In the genomic region with DNA sequence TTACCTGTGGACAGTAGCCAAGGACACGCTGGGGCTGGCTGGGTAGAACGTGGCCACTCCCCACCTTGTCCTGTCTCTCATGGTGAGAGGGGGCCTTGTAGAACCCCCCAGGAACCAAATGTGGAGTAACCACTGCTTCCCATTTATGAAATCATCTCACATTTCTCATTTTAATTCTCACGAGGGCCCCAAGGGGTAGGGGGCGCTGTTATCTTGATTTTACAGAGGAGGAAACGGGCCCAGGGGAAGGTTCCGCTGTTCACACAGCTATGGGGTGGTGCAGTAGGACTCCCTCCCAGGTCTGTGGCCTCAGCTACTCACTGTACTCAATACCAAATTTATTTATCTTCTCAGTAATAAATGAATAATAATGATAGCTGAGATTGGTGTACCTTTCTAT, we compare ENCODE assay signal across 8 cellular contexts. TPM values are rescaled to one million over a fixed set of nuclear protein-coding genes. Genes with fewer than 3 reads are reported as not detected.
DNase-seq lines count a peak whose midpoint lies in the region; ATAC-seq, FAIRE-seq and TF ChIP-seq lines count a peak whose summit lies in the region.

No MANE protein-coding gene starts in this region.

- WGBS in heart right ventricle, 2 donors, result 30 to 47% methylated on average over 6 of the region's 6 CpGs

- POLR2A ChIA-PET in PC-9 (lab: Charles Lee; ENCODE audit: unreplicated experiment), result no interaction called here

- TF ChIP-seq CTCF in PC-9 (conservative IDR thresholded peaks at IDR 0.05) (0 out of 2 replicates have a peak, but pooled peaks have one; percentile 30), heart right ventricle (IDR thresholded peaks at IDR 0.05) (peak in 7 of 9 donors; percentile 32 to 49 (median 44))

- no peaks in the 10 kb centered on the region for H3K36me3 Mint-ChIP-seq in activated T-helper 1 cell treated with anti-CD3 and anti-CD28 coated beads, Interleukin-12 subunit alpha, Interleukin-12 subunit beta, Interleukin-2, Interleukin-4 antibody, amounts not matched to agents 30 ng/mL and 10 ng/mL and 1 ng/mL, durations not matched to agents 14 hours and 24 hours and 36 hours (ENCODE audit: low read depth)

- H3K4me1 ChIP-seq in PC-9 (replicated peaks; ENCODE audit: insufficient read depth) (peaks cover 18% of the 10 kb centered on the region), heart right ventricle (peaks cover 0 to 20% (median 7%) of the 10 kb centered on the region in 9 donors)

- no TSS peak for BruUV-seq in PC-9 (replicated peaks; lab: Mats Ljungman, UMichigan)

- H3K27me3 ChIP-seq in PC-9 (ENCODE audit: insufficient read depth, low read depth) (no peaks in the 10 kb centered on the region), heart right ventricle (peaks cover 0 to 12% (median 5%) of the 10 kb centered on the region in 7 donors)

- H3K4me3 ChIP-seq in PC-9 (no peak overlapping the region), heart right ventricle (no peak overlapping the region)

- H3K9me2 ChIP-seq in PC-9 (ENCODE audit: insufficient read depth), result no peaks in the 10 kb centered on the region

- no peak for FAIRE-seq in GM12892 (lab: Jason Lieb, UNC)

- no peaks in the 10 kb centered on the region for H3K9me3 Mint-ChIP-seq in activated T-helper 1 cell treated with anti-CD3 and anti-CD28 coated beads, Interleukin-12 subunit alpha, Interleukin-12 subunit beta, Interleukin-2, Interleukin-4 antibody, amounts not matched to agents 30 ng/mL and 10 ng/mL and 1 ng/mL, durations not matched to agents 14 hours and 24 hours and 36 hours

- ATAC-seq in heart right ventricle (peak in 5 of 8 donors; percentile 35 to 51 (median 47)), HG02885 (IDR thresholded peaks at IDR 0.05; ENCODE audit: poor library complexity, unreplicated experiment) (no peak), GM18861 (IDR thresholded peaks at IDR 0.05; ENCODE audit: unreplicated experiment) (no peak)

- peaks cover 50% of the 10 kb centered on the region for H3K4me1 Mint-ChIP-seq in activated T-helper 1 cell treated with anti-CD3 and anti-CD28 coated beads, Interleukin-12 subunit alpha, Interleukin-12 subunit beta, Interleukin-2, Interleukin-4 antibody, amounts not matched to agents 30 ng/mL and 10 ng/mL and 1 ng/mL, durations not matched to agents 14 hours and 24 hours and 36 hours (ENCODE audit: low read depth)

- CTCF ChIA-PET in PC-9 (lab: Charles Lee), result no interaction called here

- no peak overlapping the region for H3K27ac ChIP-seq in PC-9
- peak overlapping the region in 1 of 10 donors; percentile 90 for H3K27ac ChIP-seq in heart right ventricle

- H3K36me3 ChIP-seq in PC-9 (ENCODE audit: low read depth) (no peaks in the 10 kb centered on the region), heart right ventricle (no peaks in the 10 kb centered on the region)

- H3K27me3 Mint-ChIP-seq in activated T-helper 1 cell treated with anti-CD3 and anti-CD28 coated beads, Interleukin-12 subunit alpha, Interleukin-12 subunit beta, Interleukin-2, Interleukin-4 antibody, amounts not matched to agents 30 ng/mL and 10 ng/mL and 1 ng/mL, durations not matched to agents 14 hours and 24 hours and 36 hours (ENCODE audit: insufficient read depth), result peaks cover 6% of the 10 kb centered on the region

- H3K9me3 ChIP-seq in PC-9 (ENCODE audit: insufficient read depth, low read depth), result no peaks in the 10 kb centered on the region
- H3K9me3 ChIP-seq in heart right ventricle, result no peaks in the 10 kb centered on the region

- H2AFZ ChIP-seq in PC-9, result no peak overlapping the region

- H3K4me2 ChIP-seq in PC-9, result no peak overlapping the region

- no peaks in the 10 kb centered on the region for H4K20me1 ChIP-seq in PC-9 (ENCODE audit: insufficient read depth)

- H3K79me2 ChIP-seq in PC-9 (ENCODE audit: low read depth), result no peaks in the 10 kb centered on the region

- intact Hi-C loops in PC-9 (cut with micrococcal nuclease; ENCODE audit: unreplicated experiment), result no loop called here
- intact Hi-C loops in activated T-helper 1 cell treated with anti-CD3 and anti-CD28 coated beads, Interleukin-12 subunit alpha, Interleukin-12 subunit beta, Interleukin-2, Interleukin-4 antibody, amounts not matched to agents 30 ng/mL and 10 ng/mL and 1 ng/mL, durations not matched to agents 14 hours and 24 hours and 36 hours (cut with micrococcal nuclease), result loop anchor here (1.0 to 5.0 kb wide), 2 partner anchors 39 to 267 kb away; no protein-coding TSS in a partner anchor
- intact Hi-C loops in heart right ventricle (cut with DNase I), result loop anchor here in 1 of 10 donors (2.0 kb wide), 1 partner anchor 39 kb away; no protein-coding TSS in a partner anchor

- H3K4me3 Mint-ChIP-seq in activated T-helper 1 cell treated with anti-CD3 and anti-CD28 coated beads, Interleukin-12 subunit alpha, Interleukin-12 subunit beta, Interleukin-2, Interleukin-4 antibody, amounts not matched to agents 30 ng/mL and 10 ng/mL and 1 ng/mL, durations not matched to agents 14 hours and 24 hours and 36 hours, result no peak overlapping the region

- DNase-seq in GM12892 (ENCODE audit: insufficient read length), result peak; percentile 50
- DNase-seq in PC-9, result no peak
- peak; percentile 53 for DNase-seq in activated T-helper 1 cell treated with anti-CD3 and anti-CD28 coated beads, Interleukin-12 subunit alpha, Interleukin-12 subunit beta, Interleukin-2, Interleukin-4 antibody, amounts not matched to agents 30 ng/mL and 10 ng/mL and 1 ng/mL, durations not matched to agents 14 hours and 24 hours and 36 hours (ENCODE audit: low spot score)
- peak; percentile 30 to 57 for DNase-seq in heart right ventricle
- DNase-seq in stimulated activated CD4-positive, alpha-beta T cell treated with anti-CD3 and anti-CD28 coated beads, Interleukin-4, amount 100 ng/mL, for 24 hours, result peak; percentile 79
- no peak for DNase-seq in GOT3 (lab: John Stamatoyannopoulos, UW)

- peak overlapping the region; percentile 61 for H3K27ac Mint-ChIP-seq in activated T-helper 1 cell treated with anti-CD3 and anti-CD28 coated beads, Interleukin-12 subunit alpha, Interleukin-12 subunit beta, Interleukin-2, Interleukin-4 antibody, amounts not matched to agents 30 ng/mL and 10 ng/mL and 1 ng/mL, durations not matched to agents 14 hours and 24 hours and 36 hours

- peaks cover 11% of the 10 kb centered on the region; the same call in 1 of the 2 replicates for H3F3A ChIP-seq in PC-9 (ENCODE audit: insufficient read depth, low read depth)

- no peak for TF ChIP-seq POLR2A in GM12892 (IDR thresholded peaks at IDR 0.05; ENCODE audit: low read depth, low read length)

RNA-seq across cellular contexts. Expression of gene SMPDL3B, which starts 5.5 kb away (rescaled TPM):
- polyA plus RNA-seq in GM12892 (2012; ENCODE audit: missing spikeins), result 0.17 TPM
- total RNA-seq in PC-9 (2021), result 26.5 and 29.2 TPM in 2 replicates
- 0.29 and 0.60 TPM in 2 replicates for total RNA-seq in activated T-helper 1 cell treated with anti-CD3 and anti-CD28 coated beads, Interleukin-12 subunit alpha, Interleukin-12 subunit beta, Interleukin-2, Interleukin-4 antibody, amounts not matched to agents 30 ng/mL and 10 ng/mL and 1 ng/mL, durations not matched to agents 14 hours and 24 hours and 36 hours
- under 1 TPM in 3 of 10 donors, not detected in 7; 0.44 to 0.83 (median 0.56) TPM for total RNA-seq in heart right ventricle
- under 1 TPM in 1 of 2 donors, not detected in 1; 0.04 TPM for polyA plus RNA-seq in heart right ventricle

RNA-seq across cellular contexts. Expression of gene XKR8, which starts 19.5 kb away (rescaled TPM):
- 2.0 TPM for polyA plus RNA-seq in GM12892 (2012; ENCODE audit: missing spikeins)
- total RNA-seq in PC-9 (2021) (4.9 and 5.7 TPM in 2 replicates), heart right ventricle (1 to 10 TPM; 2.2 to 6.0 (median 4.3) TPM)
- 5.7 and 5.8 TPM in 2 replicates for total RNA-seq in activated T-helper 1 cell treated with anti-CD3 and anti-CD28 coated beads, Interleukin-12 subunit alpha, Interleukin-12 subunit beta, Interleukin-2, Interleukin-4 antibody, amounts not matched to agents 30 ng/mL and 10 ng/mL and 1 ng/mL, durations not matched to agents 14 hours and 24 hours and 36 hours
- 1 to 10 TPM; 4.3 to 5.0 TPM for polyA plus RNA-seq in heart right ventricle

RNA-seq across cellular contexts. Expression of gene RPA2, which starts 25.9 kb away (rescaled TPM):
- polyA plus RNA-seq in GM12892 (2012; ENCODE audit: missing spikeins), result 81.7 TPM
- total RNA-seq in PC-9 (2021), result 21.1 and 29.1 TPM in 2 replicates
- total RNA-seq in activated T-helper 1 cell treated with anti-CD3 and anti-CD28 coated beads, Interleukin-12 subunit alpha, Interleukin-12 subunit beta, Interleukin-2, Interleukin-4 antibody, amounts not matched to agents 30 ng/mL and 10 ng/mL and 1 ng/mL, durations not matched to agents 14 hours and 24 hours and 36 hours, result 96.0 and 96.5 TPM in 2 replicates
- total RNA-seq in heart right ventricle, result 10 to 100 TPM; 20.2 to 63.5 (median 23.0) TPM
- polyA plus RNA-seq in heart right ventricle, result 10 to 100 TPM; 14.3 to 34.2 TPM

Comparison
In these comparisons a context has a peak if more than half of its experiments do, and no peak if none do; other contexts are left out.
1. DNase-seq: peak in GM12892 (single experiment), activated T-helper 1 cell treated with anti-CD3 and anti-CD28 coated beads, Interleukin-12 subunit alpha, Interleukin-12 subunit beta, Interleukin-2, Interleukin-4 antibody, amounts not matched to agents 30 ng/mL and 10 ng/mL and 1 ng/mL, durations not matched to agents 14 hours and 24 hours and 36 hours (single experiment), heart right ventricle (2 of 2) and stimulated activated CD4-positive, alpha-beta T cell treated with anti-CD3 and anti-CD28 coated beads, Interleukin-4, amount 100 ng/mL, for 24 hours (single experiment); none in PC-9 (0 of 2) and GOT3 (single experiment).
2. ATAC-seq: peak in heart right ventricle (5 of 8); none in HG02885 (single experiment) and GM18861 (single experiment).
3. RNA of gene SMPDL3B, which starts 5.5 kb away (total RNA-seq): 26.5 to 29.2 TPM in PC-9; 0.29 to 0.60 TPM in activated T-helper 1 cell treated with anti-CD3 and anti-CD28 coated beads, Interleukin-12 subunit alpha, Interleukin-12 subunit beta, Interleukin-2, Interleukin-4 antibody, amounts not matched to agents 30 ng/mL and 10 ng/mL and 1 ng/mL, durations not matched to agents 14 hours and 24 hours and 36 hours and 0.44 to 0.83 TPM in heart right ventricle; every median in the first group is over 10 times any median in the second.